12 cellular contexts compared by ENCODE assay signal in genomic region chr6:129696028-129696418, GRCh38. TPM values are rescaled to one million over a fixed set of nuclear protein-coding genes. Genes with fewer than 3 reads are reported as not detected.
DNase-seq lines count a peak whose midpoint lies in the region; ATAC-seq and TF ChIP-seq lines count a peak whose summit lies in the region.
"Had no signal": no experiment of that assay in that cellular context is flagged by ENCODE, and none has a peak within 500 bp of the region (broad histone marks: within the 10 kb centered on the region; RNA-seq: fewer than 3 reads in every experiment).

No MANE protein-coding gene starts in this region.

- ATAC-seq in GM21360 (IDR thresholded peaks at IDR 0.05; ENCODE audit: unreplicated experiment) (peak; percentile 13), right lobe of liver (peak in 3 of 4 donors; percentile 42 to 60 (median 59)), GM18519 (IDR thresholded peaks at IDR 0.05; ENCODE audit: low FRiP score, unreplicated experiment) (no peak)

- H3K9me2 ChIP-seq in MM.1S (replicated peaks; ENCODE audit: insufficient read depth, low read length), result no peaks in the 10 kb centered on the region

- peaks cover 13% of the 10 kb centered on the region; the same call in 1 of the 2 replicates for H3F3A ChIP-seq in MM.1S (ENCODE audit: insufficient read depth, low read length)

- no peaks in the 10 kb centered on the region for H3K79me1 ChIP-seq in mesendoderm (ENCODE audit: low read length)

- H2AK5ac ChIP-seq in mesendoderm (ENCODE audit: low read length), result no peak overlapping the region

- H3K27ac Mint-ChIP-seq in CD8-positive, alpha-beta memory T cell, result peak overlapping the region in 5 of 8 donors; percentile 43 to 66 (median 57)

- no peak overlapping the region for H3K56ac ChIP-seq in mesendoderm (ENCODE audit: low read length)

- H3K4me3 ChIP-seq in CD8-positive, alpha-beta memory T cell (ENCODE audit: low read length), result no peak overlapping the region
- no peak overlapping the region for H3K4me3 ChIP-seq in MM.1S (ENCODE audit: low read length)
- H3K4me3 ChIP-seq in right lobe of liver, result no peak overlapping the region
- no peak overlapping the region for H3K4me3 ChIP-seq in BE2C (ENCODE audit: low read depth, low read length)
- H3K4me3 ChIP-seq in mesendoderm (ENCODE audit: low read length), result no peak overlapping the region
- H3K4me3 ChIP-seq: left lung had no signal

- CTCF ChIA-PET in CD8-positive, alpha-beta memory T cell (lab: Charles Lee), result interaction anchor here (1.0 kb wide), 2 partner anchors 17 to 19 kb away, joined by 3 read pairs; no protein-coding TSS in a partner anchor

- intact Hi-C loops in right lobe of liver (cut with DNase I), result no loop called here

- H3K27ac ChIP-seq in CD8-positive, alpha-beta memory T cell (ENCODE audit: low read depth, low read length), result peak overlapping the region; percentile 40
- no peak overlapping the region for H3K27ac ChIP-seq in MM.1S (ENCODE audit: low read length)
- H3K27ac ChIP-seq in right lobe of liver, result no peak overlapping the region
- H3K27ac ChIP-seq in mesendoderm (ENCODE audit: low read depth, low read length), result no peak overlapping the region
- H3K27ac ChIP-seq: left lung had no signal

- H3K4ac ChIP-seq in mesendoderm (ENCODE audit: low read depth, low read length), result no peak overlapping the region

- H2AFZ ChIP-seq in MM.1S (ENCODE audit: low read length), result no peak overlapping the region

- H3K18ac ChIP-seq in mesendoderm (ENCODE audit: low read length), result no peak overlapping the region

- no peaks in the 10 kb centered on the region for H4K20me1 ChIP-seq in MM.1S (ENCODE audit: insufficient read depth, low read length)

- no peak overlapping the region for H3K23ac ChIP-seq in mesendoderm (ENCODE audit: low read length)

- H3K4me1 ChIP-seq in CD8-positive, alpha-beta memory T cell (ENCODE audit: insufficient read depth, low read length), result peaks cover 5% of the 10 kb centered on the region
- H3K4me1 ChIP-seq in MM.1S (ENCODE audit: low read length) (peaks cover 62% of the 10 kb centered on the region), right lobe of liver (peaks cover 0 to 24% (median 3%) of the 10 kb centered on the region in 4 donors), BE2C (no peaks in the 10 kb centered on the region), mesendoderm (ENCODE audit: control insufficient read depth, low read depth, low read length) (peaks cover 3% of the 10 kb centered on the region)

- H4K5ac ChIP-seq in mesendoderm (ENCODE audit: low read length), result no peak overlapping the region

- no peak for DNase-seq in CD8-positive, alpha-beta memory T cell
- no peak for DNase-seq in MM.1S
- DNase-seq in right lobe of liver, result no peak
- no peak for DNase-seq in BE2C
- DNase-seq in effector CD8-positive, alpha-beta T cell (lab: John Stamatoyannopoulos, UW), result no peak
- DNase-seq in mesendoderm, result no peak
- DNase-seq: amniotic stem cell, left lung, NCI-H1694 treated with DMSO at 0.1 percent for 48 hours had no signal

- peaks cover 100% of the 10 kb centered on the region for H3K79me2 ChIP-seq in MM.1S (ENCODE audit: low read length)
- no peaks in the 10 kb centered on the region for H3K79me2 ChIP-seq in mesendoderm (ENCODE audit: control insufficient read depth, insufficient read depth, low read length)

- no peak for TF ChIP-seq CTCF in MM.1S (IDR thresholded peaks at IDR 0.05; ENCODE audit: low read length)
- no peak for TF ChIP-seq CTCF in right lobe of liver (IDR thresholded peaks at IDR 0.05)
- no peak for TF ChIP-seq CTCF in BE2C (IDR thresholded peaks at IDR 0.05; ENCODE audit: low read depth, low read length)

- H3K9me3 ChIP-seq in CD8-positive, alpha-beta memory T cell (ENCODE audit: low read length), result no peaks in the 10 kb centered on the region
- H3K9me3 ChIP-seq in MM.1S (replicated peaks; ENCODE audit: insufficient read depth, low read length), result no peaks in the 10 kb centered on the region
- H3K9me3 ChIP-seq in right lobe of liver, result no peaks in the 10 kb centered on the region
- no peaks in the 10 kb centered on the region for H3K9me3 ChIP-seq in BE2C
- H3K9me3 ChIP-seq: left lung had no signal

- no peaks in the 10 kb centered on the region for H3K27me3 ChIP-seq in CD8-positive, alpha-beta memory T cell (ENCODE audit: insufficient read depth, low read length, poor library complexity, severe bottlenecking)
- H3K27me3 ChIP-seq in MM.1S (replicated peaks; ENCODE audit: insufficient read depth, low read length) (no peaks in the 10 kb centered on the region), right lobe of liver (no peaks in the 10 kb centered on the region), BE2C (no peaks in the 10 kb centered on the region), mesendoderm (ENCODE audit: insufficient read depth, low read length, poor library complexity) (no peaks in the 10 kb centered on the region)
- H3K27me3 ChIP-seq: left lung had no signal

- POLR2A ChIA-PET in CD8-positive, alpha-beta memory T cell (lab: Charles Lee), result interaction anchor here (1.2 kb wide), 1 partner anchor 20 kb away, joined by 3 read pairs; no protein-coding TSS in a partner anchor

- H3K9me3 Mint-ChIP-seq in CD8-positive, alpha-beta memory T cell, result no peaks in the 10 kb centered on the region
- H3K9me3 Mint-ChIP-seq: IgD-negative memory B cell had no signal

- H3K4me3 Mint-ChIP-seq in CD8-positive, alpha-beta memory T cell, result peak overlapping the region in 3 of 7 donors; percentile 9 to 77 (median 31)

- H3K36me3 ChIP-seq in CD8-positive, alpha-beta memory T cell (ENCODE audit: insufficient read depth, low read length), result no peaks in the 10 kb centered on the region
- H3K36me3 ChIP-seq in MM.1S (replicated peaks; ENCODE audit: insufficient read depth, low read length) (no peaks in the 10 kb centered on the region), right lobe of liver (no peaks in the 10 kb centered on the region), BE2C (no peaks in the 10 kb centered on the region), mesendoderm (ENCODE audit: control insufficient read depth, insufficient read depth, low read length) (no peaks in the 10 kb centered on the region)
- H3K36me3 ChIP-seq: left lung had no signal

- WGBS in right lobe of liver (ENCODE audit: insufficient coverage, low coverage, low lambda C conversion rate, missing lambda C conversion rate), result 44% methylated on average over 1 of the region's 1 CpG
- no CpG with 5 or more reads among the region's 1 CpG for WGBS in mesendoderm (ENCODE audit: extremely low coverage, insufficient coverage, low lambda C conversion rate)

- no peak overlapping the region for H4K8ac ChIP-seq in mesendoderm (ENCODE audit: low read depth, low read length)

- no peaks in the 10 kb centered on the region for H3K27me3 Mint-ChIP-seq in CD8-positive, alpha-beta memory T cell
- H3K27me3 Mint-ChIP-seq: IgD-negative memory B cell had no signal

- no peak overlapping the region for H2BK15ac ChIP-seq in mesendoderm (replicated peaks; ENCODE audit: low read depth)

- peak overlapping the region; percentile 42; the same call in 1 of the 2 replicates for H3K4me2 ChIP-seq in MM.1S (ENCODE audit: low read depth, low read length)
- H3K4me2 ChIP-seq in mesendoderm (ENCODE audit: low read length), result no peak overlapping the region

- peaks cover 0 to 6% (median 0%) of the 10 kb centered on the region in 3 donors for H3K36me3 Mint-ChIP-seq in CD8-positive, alpha-beta memory T cell

- peak overlapping the region; percentile 1; the same call in 1 of the 2 replicates for H3K9ac ChIP-seq in MM.1S (ENCODE audit: low read length)
- H3K9ac ChIP-seq in mesendoderm (ENCODE audit: low read length), result no peak overlapping the region

- H3K4me1 Mint-ChIP-seq in CD8-positive, alpha-beta memory T cell, result peaks cover 47 to 71% (median 56%) of the 10 kb centered on the region in 3 donors

- no peak overlapping the region for H2BK5ac ChIP-seq in mesendoderm (ENCODE audit: low read length)

- no peak overlapping the region for H2BK120ac ChIP-seq in mesendoderm (ENCODE audit: low read depth, low read length)

- TF ChIP-seq POLR2A in right lobe of liver (IDR thresholded peaks at IDR 0.05), result no peak

RNA-seq across cellular contexts. Expression of gene ARHGAP18, which starts 14.0 kb away (rescaled TPM):
- total RNA-seq in CD8-positive, alpha-beta memory T cell, result 1 to 10 TPM; 6.5 to 7.2 TPM
- polyA plus RNA-seq in CD8-positive, alpha-beta memory T cell, result 5.8 TPM
- total RNA-seq in right lobe of liver, result 1 to 10 TPM; 2.2 to 8.0 (median 2.9) TPM
- polyA plus RNA-seq in BE2C (2012; ENCODE audit: insufficient read depth, insufficient read length, low read depth), result 1.3 TPM
- polyA plus RNA-seq in mesendoderm (2013, experiment 1 of 2), result 5.2 TPM
- polyA plus RNA-seq in mesendoderm (2013, experiment 2 of 2), result 4.9 TPM
